23 cellular contexts compared by ENCODE assay signal in the genomic region with DNA sequence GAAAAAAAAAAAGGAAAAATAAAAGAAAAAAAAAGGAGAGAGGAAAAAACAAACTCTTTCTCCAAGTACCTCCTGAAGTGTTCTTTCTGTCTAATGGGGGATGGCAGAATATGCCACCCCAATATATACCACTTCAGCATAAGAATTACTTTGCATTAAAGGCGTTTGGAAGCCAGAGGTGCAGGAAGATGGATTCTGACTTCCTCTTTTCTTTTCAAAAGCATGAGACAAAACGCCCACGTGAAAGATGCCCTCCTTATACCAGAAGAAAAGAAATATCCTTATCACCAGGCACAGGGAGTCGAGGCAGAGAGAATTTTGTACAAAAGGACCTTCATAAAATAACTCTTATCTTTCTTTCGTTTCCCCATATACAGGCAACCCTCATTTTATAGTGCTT.
"Had no signal": no experiment of that assay in that cellular context is flagged by ENCODE, and none has a peak within 500 bp of the region (broad histone marks: within the 10 kb centered on the region; RNA-seq: fewer than 3 reads in every experiment).

No MANE protein-coding gene starts in this region.

- FAIRE-seq: endothelial cell of umbilical vein, islet of Langerhans, urothelium cell line had no signal

- H3K9me3 ChIP-seq: neutrophil, psoas muscle, right lobe of liver, suprapubic skin, thyroid gland had no signal

- DNase-seq: dermis blood vessel endothelial cell; effector CD4-positive, alpha-beta T cell; endodermal cell; foreskin melanocyte; head of caudate nucleus; kidney glomerular epithelial cell; mammary epithelial cell; naive thymus-derived CD8-positive, alpha-beta T cell; psoas muscle; retina; right lobe of liver; stimulated activated CD4-positive, alpha-beta T cell treated with anti-CD3 and anti-CD28 coated beads, Interleukin-4, amount 100 ng/mL, for 1 hour; stimulated activated CD8-positive, alpha-beta memory T cell treated with anti-CD3 and anti-CD28 coated beads, Interleukin-4, amount 100 ng/mL, for 48 hours; stimulated activated naive CD8-positive, alpha-beta T cell treated with anti-CD3 and anti-CD28 coated beads, Interleukin-15, Interleukin-2, amounts not matched to agents 100 U/mL and 50 U/mL, for 24 hours; thyroid gland had no signal

- ATAC-seq: left lobe of liver; naive thymus-derived CD8-positive, alpha-beta T cell; psoas muscle; right lobe of liver; stimulated activated effector memory CD8-positive, alpha-beta T cell treated with anti-CD3 and anti-CD28 coated beads, Interleukin-12 subunit alpha, Interleukin-12 subunit beta, amount 100 ng/mL, for 72 hours; stimulated activated naive CD8-positive, alpha-beta T cell treated with anti-CD3 and anti-CD28 coated beads, Interleukin-15, Interleukin-2, amounts not matched to agents 100 U/mL and 50 U/mL, for 24 hours had no signal

- H3K4me3 ChIP-seq: hepatocyte, psoas muscle, right lobe of liver, suprapubic skin, thyroid gland had no signal

- H3K36me3 ChIP-seq: neutrophil, right lobe of liver, suprapubic skin, thyroid gland had no signal

- H3K4me1 ChIP-seq: psoas muscle, right lobe of liver, suprapubic skin, thyroid gland had no signal
